ENCODE assay signal across 19 cellular contexts in genomic region chr2:121346886-121347285, GRCh38.
"Had no signal": no experiment of that assay in that cellular context is flagged by ENCODE, and none has a peak within 500 bp of the region (broad histone marks: within the 10 kb centered on the region; RNA-seq: fewer than 3 reads in every experiment).

No MANE protein-coding gene starts in this region.

- H3K4me3 ChIP-seq: ascending aorta, breast epithelium, tibial nerve, uterus had no signal

- H3K27ac Mint-ChIP-seq: activated CD4-positive, alpha-beta T cell treated with anti-CD3 and anti-CD28 coated beads, Interleukin-2, amount 10 ng/mL, durations not matched to agents 24 days and 14 days; activated T-helper 1 cell treated with anti-CD3 and anti-CD28 coated beads, Interleukin-12 subunit alpha, Interleukin-12 subunit beta, Interleukin-2, Interleukin-4 antibody, amounts not matched to agents 30 ng/mL and 10 ng/mL and 1 ng/mL, durations not matched to agents 14 hours and 24 hours and 36 hours; dendritic cell treated with granulocyte-macrophage colony-stimulating factor and Interleukin-4, amounts not matched to agents 40 ng/mL and 50 ng/mL, for 4 days; natural killer cell; progenitor cell of endocrine pancreas had no signal

- ATAC-seq: natural killer cell, right cardiac atrium had no signal

- H3K27me3 Mint-ChIP-seq: activated CD4-positive, alpha-beta T cell treated with anti-CD3 and anti-CD28 coated beads, Interleukin-2, amount 10 ng/mL, durations not matched to agents 24 days and 14 days; dendritic cell treated with granulocyte-macrophage colony-stimulating factor and Interleukin-4, amounts not matched to agents 40 ng/mL and 50 ng/mL, for 4 days; progenitor cell of endocrine pancreas had no signal

- H3K4me1 ChIP-seq: ascending aorta, breast epithelium, foreskin keratinocyte, tibial nerve, uterus had no signal

- H3K36me3 ChIP-seq: uterus had no signal

- H3K27me3 ChIP-seq: ascending aorta, breast epithelium, foreskin keratinocyte, tibial nerve, uterus had no signal

- H3K4me1 Mint-ChIP-seq: activated CD4-positive, alpha-beta T cell treated with anti-CD3 and anti-CD28 coated beads, Interleukin-2, amount 10 ng/mL, durations not matched to agents 24 days and 14 days; natural killer cell had no signal

- H3K27ac ChIP-seq: ascending aorta, foreskin keratinocyte, tibial nerve, uterus had no signal

- H3K4me3 Mint-ChIP-seq: activated CD4-positive, alpha-beta T cell treated with anti-CD3 and anti-CD28 coated beads, Interleukin-2, amount 10 ng/mL, durations not matched to agents 24 days and 14 days; activated T-helper 1 cell treated with anti-CD3 and anti-CD28 coated beads, Interleukin-12 subunit alpha, Interleukin-12 subunit beta, Interleukin-2, Interleukin-4 antibody, amounts not matched to agents 30 ng/mL and 10 ng/mL and 1 ng/mL, durations not matched to agents 14 hours and 24 hours and 36 hours; dendritic cell treated with granulocyte-macrophage colony-stimulating factor and Interleukin-4, amounts not matched to agents 40 ng/mL and 50 ng/mL, for 4 days; natural killer cell had no signal

- DNase-seq: activated CD4-positive, alpha-beta T cell treated with anti-CD3 and anti-CD28 coated beads, Interleukin-2, amount 10 ng/mL, durations not matched to agents 24 days and 14 days; activated CD4-positive, CD25-positive, alpha-beta regulatory T cell; activated CD8-positive, alpha-beta memory T cell treated with anti-CD3 and anti-CD28 coated beads, Interleukin-2, amount 50 U/mL, for 48 hours; effector memory CD4-positive, alpha-beta T cell; mesendoderm; natural killer cell; right cardiac atrium; small intestine; stimulated activated CD4-positive, alpha-beta T cell treated with anti-CD3 and anti-CD28 coated beads, Interleukin-4, amount 100 ng/mL, for 24 hours; stimulated activated naive CD4-positive, alpha-beta T cell treated with Interleukin-2 at 50 U/mL for 16 hours; substantia nigra; uterus had no signal

- H3K9me3 Mint-ChIP-seq: activated CD4-positive, alpha-beta T cell treated with anti-CD3 and anti-CD28 coated beads, Interleukin-2, amount 10 ng/mL, durations not matched to agents 24 days and 14 days; activated T-helper 1 cell treated with anti-CD3 and anti-CD28 coated beads, Interleukin-12 subunit alpha, Interleukin-12 subunit beta, Interleukin-2, Interleukin-4 antibody, amounts not matched to agents 30 ng/mL and 10 ng/mL and 1 ng/mL, durations not matched to agents 14 hours and 24 hours and 36 hours; dendritic cell treated with granulocyte-macrophage colony-stimulating factor and Interleukin-4, amounts not matched to agents 40 ng/mL and 50 ng/mL, for 4 days; natural killer cell had no signal
